In the genomic region with DNA sequence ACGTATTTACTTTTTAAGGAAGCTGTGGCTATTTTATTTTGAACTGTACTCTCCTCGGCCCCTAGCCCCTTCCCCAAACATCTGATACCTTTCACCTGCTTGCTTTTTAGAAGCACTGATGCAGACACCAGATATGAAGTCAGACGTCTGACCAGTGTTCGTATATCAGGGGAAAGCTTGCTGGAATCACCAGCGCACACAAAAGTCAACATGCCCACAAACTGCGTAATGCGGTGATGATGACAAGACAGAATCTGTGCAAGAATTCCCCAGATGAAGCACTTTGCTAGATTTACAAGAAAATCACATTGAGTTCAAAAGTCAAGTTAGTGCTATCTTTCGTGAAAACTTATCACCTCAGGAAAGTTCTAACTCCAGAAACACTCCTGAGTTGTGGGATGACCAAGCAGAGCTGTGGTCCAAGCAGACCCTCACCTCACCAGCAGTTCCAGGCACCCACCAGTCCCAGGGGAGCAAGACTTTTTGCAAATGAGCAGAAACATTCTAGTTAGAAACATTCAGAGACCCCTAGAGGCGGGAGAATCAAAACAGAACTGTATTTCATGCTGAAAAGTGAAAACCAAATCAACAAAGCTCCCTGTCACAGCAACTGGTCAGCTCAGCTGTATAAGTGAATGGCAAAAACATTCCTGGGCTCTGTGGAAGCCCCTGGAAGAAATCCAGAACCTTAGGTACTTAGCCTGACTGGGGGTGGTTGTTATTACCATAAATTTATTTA, we compare ENCODE assay signal across 3 cellular contexts.
TF ChIP-seq lines count a peak whose summit lies in the region.

No MANE protein-coding gene starts in this region.

TF ChIP-seq in A549, 52 proteins besides CTCF, POLR2A, EP300 and RAD21:
- no peak for TF ChIP-seq ZSCAN20 (CRISPR knock-in tag; IDR thresholded peaks at IDR 0.05)
- TF ChIP-seq, protein P1, sequence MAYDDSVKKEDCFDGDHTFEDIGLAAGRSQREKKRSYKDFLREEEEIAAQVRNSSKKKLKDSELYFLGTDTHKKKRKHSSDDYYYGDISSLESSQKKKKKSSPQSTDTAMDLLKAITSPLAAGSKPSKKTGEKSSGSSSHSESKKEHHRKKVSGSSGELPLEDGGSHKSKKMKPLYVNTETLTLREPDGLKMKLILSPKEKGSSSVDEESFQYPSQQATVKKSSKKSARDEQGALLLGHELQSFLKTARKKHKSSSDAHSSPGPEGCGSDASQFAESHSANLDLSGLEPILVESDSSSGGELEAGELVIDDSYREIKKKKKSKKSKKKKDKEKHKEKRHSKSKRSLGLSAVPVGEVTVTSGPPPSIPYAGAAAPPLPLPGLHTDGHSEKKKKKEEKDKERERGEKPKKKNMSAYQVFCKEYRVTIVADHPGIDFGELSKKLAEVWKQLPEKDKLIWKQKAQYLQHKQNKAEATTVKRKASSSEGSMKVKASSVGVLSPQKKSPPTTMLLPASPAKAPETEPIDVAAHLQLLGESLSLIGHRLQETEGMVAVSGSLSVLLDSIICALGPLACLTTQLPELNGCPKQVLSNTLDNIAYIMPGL (CRISPR knock-in tag; IDR thresholded peaks at IDR 0.05; ENCODE audit: borderline replicate concordance): no peak
- TF ChIP-seq, protein P2, sequence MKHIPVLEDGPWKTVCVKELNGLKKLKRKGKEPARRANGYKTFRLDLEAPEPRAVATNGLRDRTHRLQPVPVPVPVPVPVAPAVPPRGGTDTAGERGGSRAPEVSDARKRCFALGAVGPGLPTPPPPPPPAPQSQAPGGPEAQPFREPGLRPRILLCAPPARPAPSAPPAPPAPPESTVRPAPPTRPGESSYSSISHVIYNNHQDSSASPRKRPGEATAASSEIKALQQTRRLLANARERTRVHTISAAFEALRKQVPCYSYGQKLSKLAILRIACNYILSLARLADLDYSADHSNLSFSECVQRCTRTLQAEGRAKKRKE (CRISPR knock-in tag; IDR thresholded peaks at IDR 0.05; ENCODE audit: low read depth): no peak
- no peak for TF ChIP-seq CBX8 (IDR thresholded peaks at IDR 0.05)
- TF ChIP-seq KDM1A (IDR thresholded peaks at IDR 0.05; ENCODE audit: low read depth): no peak
- TF ChIP-seq, protein P3, sequence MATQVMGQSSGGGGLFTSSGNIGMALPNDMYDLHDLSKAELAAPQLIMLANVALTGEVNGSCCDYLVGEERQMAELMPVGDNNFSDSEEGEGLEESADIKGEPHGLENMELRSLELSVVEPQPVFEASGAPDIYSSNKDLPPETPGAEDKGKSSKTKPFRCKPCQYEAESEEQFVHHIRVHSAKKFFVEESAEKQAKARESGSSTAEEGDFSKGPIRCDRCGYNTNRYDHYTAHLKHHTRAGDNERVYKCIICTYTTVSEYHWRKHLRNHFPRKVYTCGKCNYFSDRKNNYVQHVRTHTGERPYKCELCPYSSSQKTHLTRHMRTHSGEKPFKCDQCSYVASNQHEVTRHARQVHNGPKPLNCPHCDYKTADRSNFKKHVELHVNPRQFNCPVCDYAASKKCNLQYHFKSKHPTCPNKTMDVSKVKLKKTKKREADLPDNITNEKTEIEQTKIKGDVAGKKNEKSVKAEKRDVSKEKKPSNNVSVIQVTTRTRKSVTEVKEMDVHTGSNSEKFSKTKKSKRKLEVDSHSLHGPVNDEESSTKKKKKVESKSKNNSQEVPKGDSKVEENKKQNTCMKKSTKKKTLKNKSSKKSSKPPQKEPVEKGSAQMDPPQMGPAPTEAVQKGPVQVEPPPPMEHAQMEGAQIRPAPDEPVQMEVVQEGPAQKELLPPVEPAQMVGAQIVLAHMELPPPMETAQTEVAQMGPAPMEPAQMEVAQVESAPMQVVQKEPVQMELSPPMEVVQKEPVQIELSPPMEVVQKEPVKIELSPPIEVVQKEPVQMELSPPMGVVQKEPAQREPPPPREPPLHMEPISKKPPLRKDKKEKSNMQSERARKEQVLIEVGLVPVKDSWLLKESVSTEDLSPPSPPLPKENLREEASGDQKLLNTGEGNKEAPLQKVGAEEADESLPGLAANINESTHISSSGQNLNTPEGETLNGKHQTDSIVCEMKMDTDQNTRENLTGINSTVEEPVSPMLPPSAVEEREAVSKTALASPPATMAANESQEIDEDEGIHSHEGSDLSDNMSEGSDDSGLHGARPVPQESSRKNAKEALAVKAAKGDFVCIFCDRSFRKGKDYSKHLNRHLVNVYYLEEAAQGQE (IDR thresholded peaks at IDR 0.05): no peak
- TF ChIP-seq MYC (IDR thresholded peaks at IDR 0.05; ENCODE audit: borderline replicate concordance, low read length): no peak
- no peak for TF ChIP-seq TP53 (CRISPR knock-in tag; IDR thresholded peaks at IDR 0.05)
- no peak for TF ChIP-seq HOXB5 (CRISPR knock-in tag; IDR thresholded peaks at IDR 0.05)
- no peak for TF ChIP-seq HDAC2 (IDR thresholded peaks at IDR 0.05)
- TF ChIP-seq MAFK (IDR thresholded peaks at IDR 0.05; ENCODE audit: partially characterized antibody): no peak
- TF ChIP-seq ESRRA (IDR thresholded peaks at IDR 0.05; ENCODE audit: borderline replicate concordance, low read length): no peak
- TF ChIP-seq NFE2L2 (conservative IDR thresholded peaks at IDR 0.05; ENCODE audit: low read length): no peak
- no peak for TF ChIP-seq EHF (CRISPR knock-in tag; IDR thresholded peaks at IDR 0.05)
- TF ChIP-seq ZFP36 (IDR thresholded peaks at IDR 0.05; ENCODE audit: borderline replicate concordance, partially characterized antibody): no peak
- no peak for TF ChIP-seq SREBF2 (IDR thresholded peaks at IDR 0.05)

TF ChIP-seq in K562, 482 proteins besides CTCF, POLR2A, EP300 and RAD21:
- TF ChIP-seq ZNF124 (CRISPR knock-in tag; IDR thresholded peaks at IDR 0.05) (no peak), FUS (optimal IDR thresholded peaks at IDR 0.05; ENCODE audit: low read depth, low read length) (no peak), SMAD4 (CRISPR knock-in tag; conservative IDR thresholded peaks at IDR 0.05) (0 out of 2 replicates have a peak, but pooled peaks have one; percentile 49), FOXA1 (IDR thresholded peaks at IDR 0.05; ENCODE audit: borderline replicate concordance) (no peak)
- TF ChIP-seq, protein P4, sequence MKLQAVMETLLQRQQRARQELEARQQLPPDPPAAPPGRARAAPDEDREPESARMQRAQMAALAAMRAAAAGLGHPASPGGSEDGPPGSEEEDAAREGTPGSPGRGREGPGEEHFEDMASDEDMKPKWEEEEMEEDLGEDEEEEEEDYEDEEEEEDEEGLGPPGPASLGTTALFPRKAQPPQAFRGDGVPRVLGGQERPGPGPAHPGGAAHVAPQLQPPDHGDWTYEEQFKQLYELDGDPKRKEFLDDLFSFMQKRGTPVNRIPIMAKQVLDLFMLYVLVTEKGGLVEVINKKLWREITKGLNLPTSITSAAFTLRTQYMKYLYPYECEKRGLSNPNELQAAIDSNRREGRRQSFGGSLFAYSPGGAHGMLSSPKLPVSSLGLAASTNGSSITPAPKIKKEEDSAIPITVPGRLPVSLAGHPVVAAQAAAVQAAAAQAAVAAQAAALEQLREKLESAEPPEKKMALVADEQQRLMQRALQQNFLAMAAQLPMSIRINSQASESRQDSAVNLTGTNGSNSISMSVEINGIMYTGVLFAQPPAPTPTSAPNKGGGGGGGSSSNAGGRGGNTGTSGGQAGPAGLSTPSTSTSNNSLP (IDR thresholded peaks at IDR 0.05; ENCODE audit: borderline replicate concordance, low read depth, low read length): no peak

TF ChIP-seq in GM23338, 12 proteins besides CTCF, POLR2A, EP300 and RAD21:
- TF ChIP-seq ZNF114 (CRISPR knock-in tag; IDR thresholded peaks at IDR 0.05): no peak
- TF ChIP-seq CREB1 (CRISPR knock-in tag; IDR thresholded peaks at IDR 0.05; ENCODE audit: low read depth): no peak
- no peak for TF ChIP-seq ZNF331 (CRISPR knock-in tag; IDR thresholded peaks at IDR 0.05; ENCODE audit: low read depth)
- TF ChIP-seq EZH2phosphoT487 (IDR thresholded peaks at IDR 0.05; ENCODE audit: unreplicated experiment): no peak
- TF ChIP-seq, protein P5, sequence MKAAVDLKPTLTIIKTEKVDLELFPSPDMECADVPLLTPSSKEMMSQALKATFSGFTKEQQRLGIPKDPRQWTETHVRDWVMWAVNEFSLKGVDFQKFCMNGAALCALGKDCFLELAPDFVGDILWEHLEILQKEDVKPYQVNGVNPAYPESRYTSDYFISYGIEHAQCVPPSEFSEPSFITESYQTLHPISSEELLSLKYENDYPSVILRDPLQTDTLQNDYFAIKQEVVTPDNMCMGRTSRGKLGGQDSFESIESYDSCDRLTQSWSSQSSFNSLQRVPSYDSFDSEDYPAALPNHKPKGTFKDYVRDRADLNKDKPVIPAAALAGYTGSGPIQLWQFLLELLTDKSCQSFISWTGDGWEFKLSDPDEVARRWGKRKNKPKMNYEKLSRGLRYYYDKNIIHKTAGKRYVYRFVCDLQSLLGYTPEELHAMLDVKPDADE (IDR thresholded peaks at IDR 0.05): no peak
- TF ChIP-seq POLR2AphosphoS5 (IDR thresholded peaks at IDR 0.05; ENCODE audit: low read depth): no peak
- TF ChIP-seq STAT1 (IDR thresholded peaks at IDR 0.05; ENCODE audit: unreplicated experiment): no peak
